24 cellular contexts compared by ENCODE assay signal in the genomic region with DNA sequence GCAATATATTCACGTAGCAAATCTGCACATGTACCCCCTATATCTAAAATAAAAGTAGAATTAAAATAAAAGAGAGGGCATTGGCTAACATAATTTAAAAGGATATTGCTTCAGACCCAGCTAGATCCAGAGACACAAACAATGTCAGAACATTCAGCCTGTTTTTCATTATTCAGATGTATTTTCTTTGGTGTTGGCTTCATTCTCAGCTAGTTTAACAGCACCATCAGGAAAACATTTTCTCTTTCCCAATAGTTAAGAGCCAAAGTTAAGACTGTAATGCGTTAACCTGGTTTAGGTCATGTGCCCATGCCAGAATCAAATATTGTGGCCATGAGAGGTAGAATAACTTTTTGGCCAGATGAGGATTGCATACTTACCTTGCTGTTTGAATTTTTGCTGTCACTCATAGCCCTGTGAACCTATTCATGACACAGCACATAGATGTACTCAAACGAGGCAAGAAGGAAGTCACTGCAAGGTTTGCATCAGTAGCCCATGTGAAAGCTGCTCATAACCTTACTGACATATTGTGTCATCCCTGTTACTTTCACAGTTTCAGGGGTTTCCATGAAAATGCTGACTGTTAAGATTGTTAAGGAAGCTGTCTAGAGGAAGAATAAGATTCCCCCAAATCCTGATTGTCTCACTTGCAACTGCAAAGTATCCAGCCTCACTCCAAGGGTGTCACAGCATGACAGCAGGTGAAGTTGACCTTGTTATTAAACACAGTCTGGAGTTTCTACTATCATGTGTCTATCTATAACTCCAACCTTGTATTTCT.
"Had no signal": no experiment of that assay in that cellular context is flagged by ENCODE, and none has a peak within 500 bp of the region (broad histone marks: within the 10 kb centered on the region; RNA-seq: fewer than 3 reads in every experiment).

No MANE protein-coding gene starts in this region.

- H3K9me3 ChIP-seq: mucosa of descending colon, neutrophil, sigmoid colon, stomach, thyroid gland had no signal

- H3K27me3 Mint-ChIP-seq: natural killer cell treated with Interleukin-12 subunit alpha and Interleukin-12 subunit beta and Interleukin-15 and Interleukin-18, amount 100 ng/mL, for 72 hours; progenitor cell of endocrine pancreas had no signal

- H3K27ac ChIP-seq: dorsolateral prefrontal cortex, neutrophil, parathyroid adenoma, sigmoid colon, stomach, thyroid gland had no signal

- H3K9ac ChIP-seq: parathyroid adenoma had no signal

- H3K4me3 Mint-ChIP-seq: mesothelial cell of epicardium; naive B cell; natural killer cell treated with Interleukin-12 subunit alpha and Interleukin-12 subunit beta and Interleukin-15 and Interleukin-18, amount 100 ng/mL, for 72 hours; neural crest cell; stimulated activated effector memory CD8-positive, alpha-beta T cell treated with anti-CD3 and anti-CD28 coated beads, Interleukin-12 subunit alpha, Interleukin-12 subunit beta, amount 100 ng/mL, for 72 hours had no signal

- FAIRE-seq: colon, frontal cortex, kidney had no signal

- H3K36me3 ChIP-seq: neutrophil, sigmoid colon, stomach, thyroid gland had no signal

- H3K4me1 ChIP-seq: parathyroid adenoma, stomach, thyroid gland had no signal

- H2AFZ ChIP-seq: parathyroid adenoma had no signal

- H3K4me3 ChIP-seq: dorsolateral prefrontal cortex, mucosa of descending colon, sigmoid colon, stomach, thyroid gland had no signal

- H3K4me1 Mint-ChIP-seq: mesothelial cell of epicardium; naive B cell; neural crest cell; stimulated activated effector memory CD8-positive, alpha-beta T cell treated with anti-CD3 and anti-CD28 coated beads, Interleukin-12 subunit alpha, Interleukin-12 subunit beta, amount 100 ng/mL, for 72 hours had no signal

- ATAC-seq: left lobe of liver; mucosa of descending colon; natural killer cell treated with Interleukin-12 subunit alpha and Interleukin-12 subunit beta and Interleukin-15 and Interleukin-18, amount 100 ng/mL, for 72 hours had no signal

- DNase-seq: dorsolateral prefrontal cortex; effector CD4-positive, alpha-beta T cell; head of caudate nucleus; kidney; mesenchymal stem cell; mucosa of descending colon; naive B cell; sigmoid colon; stimulated activated CD4-positive, alpha-beta T cell treated with anti-CD3 and anti-CD28 coated beads, Interleukin-2, amount 100 ng/mL, for 24 hours; stimulated activated CD4-positive, alpha-beta T cell treated with anti-CD3 and anti-CD28 coated beads, Interleukin-4, amount 100 ng/mL, for 24 hours; stimulated activated naive CD4-positive, alpha-beta T cell treated with Interleukin-2 at 50 U/mL for 16 hours; stomach; thyroid gland; trophoblast cell had no signal

- H3K79me2 ChIP-seq: parathyroid adenoma had no signal

- H3K36me3 Mint-ChIP-seq: mesothelial cell of epicardium; naive B cell; natural killer cell treated with Interleukin-12 subunit alpha and Interleukin-12 subunit beta and Interleukin-15 and Interleukin-18, amount 100 ng/mL, for 72 hours; stimulated activated effector memory CD8-positive, alpha-beta T cell treated with anti-CD3 and anti-CD28 coated beads, Interleukin-12 subunit alpha, Interleukin-12 subunit beta, amount 100 ng/mL, for 72 hours had no signal

- H3K27me3 ChIP-seq: dorsolateral prefrontal cortex, neutrophil, sigmoid colon, stomach, thyroid gland had no signal

- H3K27ac Mint-ChIP-seq: mesothelial cell of epicardium; naive B cell; natural killer cell treated with Interleukin-12 subunit alpha and Interleukin-12 subunit beta and Interleukin-15 and Interleukin-18, amount 100 ng/mL, for 72 hours; progenitor cell of endocrine pancreas; stimulated activated effector memory CD8-positive, alpha-beta T cell treated with anti-CD3 and anti-CD28 coated beads, Interleukin-12 subunit alpha, Interleukin-12 subunit beta, amount 100 ng/mL, for 72 hours had no signal
